In the genomic region with DNA sequence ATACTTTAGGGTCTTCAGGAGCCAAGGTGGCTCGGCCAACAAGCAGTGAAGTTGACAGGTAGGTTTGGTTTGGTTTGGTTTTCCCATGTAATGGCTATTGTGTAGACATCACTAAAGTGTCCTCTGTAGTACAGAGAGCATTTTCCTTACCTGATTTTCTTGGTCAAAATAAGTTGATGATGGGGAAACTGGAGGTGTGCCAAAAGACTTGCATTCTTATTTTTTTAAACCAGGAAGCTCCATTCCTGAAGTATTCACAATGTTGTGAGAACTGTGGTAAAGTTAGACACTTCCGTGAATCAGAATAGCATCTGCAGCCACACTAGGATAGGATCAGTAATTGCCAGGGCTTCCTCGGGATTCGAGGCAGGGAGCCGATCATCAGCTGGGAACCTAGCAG, we compare ENCODE assay signal across 12 cellular contexts. TPM values are rescaled to one million over a fixed set of nuclear protein-coding genes. Genes with fewer than 3 reads are reported as not detected.
DNase-seq lines count a peak whose midpoint lies in the region; ATAC-seq and TF ChIP-seq lines count a peak whose summit lies in the region.
"Had no signal": no experiment of that assay in that cellular context is flagged by ENCODE, and none has a peak within 500 bp of the region (broad histone marks: within the 10 kb centered on the region; RNA-seq: fewer than 3 reads in every experiment).

No MANE protein-coding gene starts in this region.

- DNase-seq in T-cell: no peak
- DNase-seq in naive thymus-derived CD8-positive, alpha-beta T cell: no peak
- DNase-seq: activated effector memory CD4-positive, alpha-beta T cell treated with Interleukin-2 at 50 U/mL for 16 hours; GOT3; midbrain; NCI-H345; RPMI8226; stimulated activated CD4-positive, alpha-beta T cell treated with anti-CD3 and anti-CD28 coated beads, Interleukin-2, amount 100 ng/mL, for 48 hours had no signal

- CTCF ChIA-PET in T-cell (lab: Charles Lee): interaction anchor here in 1 of 2 donors (1.1 kb wide), 1 partner anchor 453 kb away, joined by 3 read pairs; no protein-coding TSS in a partner anchor

- peak overlapping the region in 2 of 3 donors; percentile 57 to 92 for H3K4me3 Mint-ChIP-seq in T-cell
- peak overlapping the region in 4 of 10 donors; percentile 18 to 82 (median 46) for H3K4me3 Mint-ChIP-seq in naive thymus-derived CD8-positive, alpha-beta T cell

- peaks cover 30% of the 10 kb centered on the region for H3K36me3 Mint-ChIP-seq in T-cell
- H3K36me3 Mint-ChIP-seq in naive thymus-derived CD8-positive, alpha-beta T cell: peaks cover 10 to 45% (median 26%) of the 10 kb centered on the region in 3 donors

- no peaks in the 10 kb centered on the region for H3K9me3 Mint-ChIP-seq in T-cell
- no peaks in the 10 kb centered on the region for H3K9me3 Mint-ChIP-seq in naive thymus-derived CD8-positive, alpha-beta T cell

- no peak for ATAC-seq in T-cell (replicated peaks in 1 of 4)
- no peak for ATAC-seq in naive thymus-derived CD8-positive, alpha-beta T cell
- ATAC-seq in HG02884 (IDR thresholded peaks at IDR 0.05; ENCODE audit: unreplicated experiment): no peak
- no peak for ATAC-seq in HG03442 (IDR thresholded peaks at IDR 0.05; ENCODE audit: unreplicated experiment)

- no peaks in the 10 kb centered on the region for H3K27me3 Mint-ChIP-seq in T-cell
- H3K27me3 Mint-ChIP-seq in naive thymus-derived CD8-positive, alpha-beta T cell: no peaks in the 10 kb centered on the region

- peaks cover 58 to 66% (median 63%) of the 10 kb centered on the region in 3 donors for H3K4me1 Mint-ChIP-seq in T-cell
- H3K4me1 Mint-ChIP-seq in naive thymus-derived CD8-positive, alpha-beta T cell: peaks cover 24 to 65% (median 56%) of the 10 kb centered on the region in 4 donors

- peak overlapping the region; percentile 87 to 88 for H3K27ac Mint-ChIP-seq in T-cell
- peak overlapping the region in 8 of 10 donors; percentile 48 to 97 (median 86) for H3K27ac Mint-ChIP-seq in naive thymus-derived CD8-positive, alpha-beta T cell

- POLR2A ChIA-PET in T-cell (lab: Charles Lee): no interaction called here
- POLR2A ChIA-PET in naive thymus-derived CD8-positive, alpha-beta T cell (lab: Charles Lee): no interaction called here

- peak; percentile 17 for TF ChIP-seq CTCF in GM12873 (IDR thresholded peaks at IDR 0.05; ENCODE audit: insufficient read depth, low read depth, low read length, missing control alignments)

RNA-seq across cellular contexts. Expression of gene ZBTB37, which starts 2.9 kb away (rescaled TPM):
- 10 to 100 TPM; 17.6 to 24.7 (median 22.4) TPM for total RNA-seq in T-cell
- 10 to 100 TPM; 27.9 to 28.8 TPM for total RNA-seq in naive thymus-derived CD8-positive, alpha-beta T cell
- 1 to 10 TPM; 1.9 to 2.1 (median 1.9) TPM for polyA plus RNA-seq in naive thymus-derived CD8-positive, alpha-beta T cell

RNA-seq across cellular contexts. Expression of gene GAS5, which starts 3.3 kb away (rescaled TPM):
- 100 to 1,000 TPM; 638 to 881 (median 772) TPM for total RNA-seq in T-cell
- total RNA-seq in naive thymus-derived CD8-positive, alpha-beta T cell: 1,000 to 10,000 TPM; 1,055 to 1,075 TPM
- 100 to 1,000 TPM; 503 to 660 (median 547) TPM for polyA plus RNA-seq in naive thymus-derived CD8-positive, alpha-beta T cell

RNA-seq across cellular contexts. Expression of gene SERPINC1, which starts 46.0 kb away (rescaled TPM):
- 1 to 10 TPM in 1 of 5 donors, under 1 TPM in 2, not detected in 2; 0.72 to 1.3 (median 0.95) TPM for total RNA-seq in T-cell
- total RNA-seq in naive thymus-derived CD8-positive, alpha-beta T cell: under 1 TPM in 1 of 2 experiments, not detected in 1; 0.44 TPM
- polyA plus RNA-seq in naive thymus-derived CD8-positive, alpha-beta T cell: under 1 TPM in 1 of 3 donors, not detected in 2; 0.80 TPM
- total RNA-seq: cerebellum had no signal

RNA-seq across cellular contexts. Expression of gene CENPL, which starts 46.4 kb away (rescaled TPM):
- total RNA-seq in T-cell: 10 to 100 TPM in 3 of 5 donors, 1 to 10 TPM in 2; 8.1 to 12.7 (median 10.3) TPM
- 10 to 100 TPM; 14.2 to 16.6 TPM for total RNA-seq in naive thymus-derived CD8-positive, alpha-beta T cell
- 1 to 10 TPM; 4.4 to 9.2 (median 7.0) TPM for polyA plus RNA-seq in naive thymus-derived CD8-positive, alpha-beta T cell

RNA-seq across cellular contexts. Expression of gene DARS2, which starts 46.6 kb away (rescaled TPM):
- 10 to 100 TPM in 3 of 5 donors, 1 to 10 TPM in 2; 4.9 to 14.1 (median 13.6) TPM for total RNA-seq in T-cell
- 10 to 100 TPM; 12.6 TPM for total RNA-seq in naive thymus-derived CD8-positive, alpha-beta T cell
- polyA plus RNA-seq in naive thymus-derived CD8-positive, alpha-beta T cell: 10 to 100 TPM in 1 of 3 donors, 1 to 10 TPM in 2; 6.7 to 12.1 (median 7.3) TPM
